In the genomic region with DNA sequence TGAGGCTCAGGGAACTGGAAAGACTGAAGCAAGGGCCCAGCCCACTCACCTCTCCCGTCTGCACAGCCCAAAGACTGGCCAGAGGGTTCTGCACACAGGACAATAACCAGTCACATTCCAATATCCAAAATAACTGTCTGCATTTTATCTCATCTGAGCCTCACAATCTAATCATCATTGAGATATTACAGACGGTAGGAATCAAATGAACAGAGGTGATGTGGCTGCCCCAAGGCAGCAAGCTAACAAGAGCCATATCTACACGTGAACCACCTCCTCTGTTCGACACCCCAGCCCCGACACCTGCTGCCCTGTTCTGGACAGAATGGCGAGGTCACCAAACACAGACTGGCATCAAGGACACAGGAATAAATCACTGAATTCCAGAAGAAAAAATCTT, we compare ENCODE assay signal across 27 cellular contexts.
DNase-seq lines count a peak whose midpoint lies in the region; ATAC-seq and TF ChIP-seq lines count a peak whose summit lies in the region.
"Had no signal": no experiment of that assay in that cellular context is flagged by ENCODE, and none has a peak within 500 bp of the region (broad histone marks: within the 10 kb centered on the region; RNA-seq: fewer than 3 reads in every experiment).

No MANE protein-coding gene starts in this region.

- H3K36me3 ChIP-seq in endodermal cell (ENCODE audit: control insufficient read depth, insufficient read depth, low read length): no peaks in the 10 kb centered on the region
- H3K36me3 ChIP-seq in neural cell (ENCODE audit: insufficient read depth, low read length): no peaks in the 10 kb centered on the region
- no peaks in the 10 kb centered on the region for H3K36me3 ChIP-seq in hepatocyte (replicated peaks; ENCODE audit: insufficient read depth, low read depth)
- H3K36me3 ChIP-seq: adrenal gland, pancreas, tibial artery had no signal

- no peak overlapping the region for H2AFZ ChIP-seq in neural cell (ENCODE audit: low read depth, low read length)
- no peak overlapping the region for H2AFZ ChIP-seq in hepatocyte

- H3K9me3 Mint-ChIP-seq in endodermal cell: peaks cover 2% of the 10 kb centered on the region
- H3K9me3 Mint-ChIP-seq in activated T-cell treated with anti-CD3 and anti-CD28 coated beads, Interleukin-2, amount 50 U/mL, for 72 hours: no peaks in the 10 kb centered on the region

- no peak overlapping the region for H3K27ac Mint-ChIP-seq in endodermal cell
- H3K27ac Mint-ChIP-seq in activated T-cell treated with anti-CD3 and anti-CD28 coated beads, Interleukin-2, amount 50 U/mL, for 72 hours: no peak overlapping the region
- H3K27ac Mint-ChIP-seq: activated CD8-positive, alpha-beta T cell treated with anti-CD3 and anti-CD28 coated beads, Interleukin-2, amount 10 ng/mL, durations not matched to agents 7 days and 5 days; IgD-negative memory B cell had no signal

- WGBS in endodermal cell (ENCODE audit: insufficient coverage in 1 of 2, insufficient read length in 1 of 2), 2 experiments: 91 to 100% methylated on average over 2 to 6 of the region's 6 CpGs
- WGBS in hepatocyte (ENCODE audit: low lambda C conversion rate, missing lambda C conversion rate): 65% methylated on average over 6 of the region's 6 CpGs

- no peaks in the 10 kb centered on the region for H3K27me3 Mint-ChIP-seq in endodermal cell (ENCODE audit: insufficient read depth)
- no peaks in the 10 kb centered on the region for H3K27me3 Mint-ChIP-seq in activated T-cell treated with anti-CD3 and anti-CD28 coated beads, Interleukin-2, amount 50 U/mL, for 72 hours (ENCODE audit: low read depth)
- H3K27me3 Mint-ChIP-seq: IgD-negative memory B cell had no signal

- H3K9me2 ChIP-seq in neural cell (ENCODE audit: insufficient read depth, low read length): no peaks in the 10 kb centered on the region
- no peaks in the 10 kb centered on the region for H3K9me2 ChIP-seq in hepatocyte (replicated peaks; ENCODE audit: insufficient read depth)

- no peak overlapping the region for H3K27ac ChIP-seq in endodermal cell (ENCODE audit: low read depth, low read length)
- peak overlapping the region; percentile 72 for H3K27ac ChIP-seq in neural cell (ENCODE audit: low read length)
- no peak overlapping the region for H3K27ac ChIP-seq in hepatocyte
- H3K27ac ChIP-seq: 22Rv1, adrenal gland, pancreas had no signal

- TF ChIP-seq RAD21 in neural cell (conservative IDR thresholded peaks at IDR 0.05): no peak

- H3K4me3 ChIP-seq in endodermal cell (ENCODE audit: low read length) (no peak overlapping the region), neural cell (ENCODE audit: low read length) (no peak overlapping the region), hepatocyte (no peak overlapping the region)
- H3K4me3 ChIP-seq: adrenal gland, pancreas, tibial artery had no signal

- H3F3A ChIP-seq in neural cell (ENCODE audit: insufficient read depth, low read length, poor library complexity, severe bottlenecking): no peaks in the 10 kb centered on the region

- H3K27me3 ChIP-seq in endodermal cell (ENCODE audit: control insufficient read depth, insufficient read depth, low read length, poor library complexity, severe bottlenecking): no peaks in the 10 kb centered on the region
- H3K27me3 ChIP-seq in neural cell (ENCODE audit: insufficient read depth, low read depth, low read length): no peaks in the 10 kb centered on the region
- H3K27me3 ChIP-seq in hepatocyte: no peaks in the 10 kb centered on the region
- H3K27me3 ChIP-seq: adrenal gland, pancreas, tibial artery had no signal

- H3K9ac ChIP-seq in endodermal cell (ENCODE audit: extremely low read depth, low read length, poor library complexity, severe bottlenecking): no peak overlapping the region
- H3K9ac ChIP-seq in neural cell (ENCODE audit: low read length): no peak overlapping the region

- H3K4me3 Mint-ChIP-seq in endodermal cell: no peak overlapping the region
- no peak overlapping the region for H3K4me3 Mint-ChIP-seq in activated T-cell treated with anti-CD3 and anti-CD28 coated beads, Interleukin-2, amount 50 U/mL, for 72 hours
- H3K4me3 Mint-ChIP-seq: activated CD8-positive, alpha-beta T cell treated with anti-CD3 and anti-CD28 coated beads, Interleukin-2, amount 10 ng/mL, durations not matched to agents 7 days and 5 days; IgD-negative memory B cell had no signal

- peaks cover 5% of the 10 kb centered on the region for H4K20me1 ChIP-seq in neural cell (ENCODE audit: insufficient read depth)
- H4K20me1 ChIP-seq in hepatocyte (ENCODE audit: insufficient read depth, poor library complexity, severe bottlenecking): peaks cover 14% of the 10 kb centered on the region

- no peak for ATAC-seq in activated T-cell treated with anti-CD3 and anti-CD28 coated beads, Interleukin-2, amount 50 U/mL, for 72 hours (replicated peaks in 1 of 2)
- no peak for ATAC-seq in left lobe of liver
- ATAC-seq: activated CD8-positive, alpha-beta T cell treated with anti-CD3 and anti-CD28 coated beads, Interleukin-2, amount 10 ng/mL, durations not matched to agents 7 days and 5 days; stimulated activated naive CD8-positive, alpha-beta T cell treated with anti-CD3 and anti-CD28 coated beads, Interleukin-15, Interleukin-2, amounts not matched to agents 100 U/mL and 50 U/mL, for 24 hours had no signal

- H3K4me1 Mint-ChIP-seq in endodermal cell: peaks cover 15% of the 10 kb centered on the region
- H3K4me1 Mint-ChIP-seq in activated T-cell treated with anti-CD3 and anti-CD28 coated beads, Interleukin-2, amount 50 U/mL, for 72 hours (ENCODE audit: low read depth): peaks cover 21% of the 10 kb centered on the region

- TF ChIP-seq CTCF in endodermal cell (conservative IDR thresholded peaks at IDR 0.05) (no peak), neural cell (IDR thresholded peaks at IDR 0.05; ENCODE audit: poor library complexity, severe bottlenecking) (no peak), hepatocyte (IDR thresholded peaks at IDR 0.05; ENCODE audit: poor library complexity) (no peak)

- no peak overlapping the region for H3K4me2 ChIP-seq in neural cell (ENCODE audit: low read length)
- no peak overlapping the region for H3K4me2 ChIP-seq in hepatocyte

- no peaks in the 10 kb centered on the region for H3K36me3 Mint-ChIP-seq in endodermal cell (ENCODE audit: low read depth)
- no peaks in the 10 kb centered on the region for H3K36me3 Mint-ChIP-seq in activated T-cell treated with anti-CD3 and anti-CD28 coated beads, Interleukin-2, amount 50 U/mL, for 72 hours (ENCODE audit: insufficient read depth in 2 of 2)
- H3K36me3 Mint-ChIP-seq: IgD-negative memory B cell had no signal

- DNase-seq in activated CD8-positive, alpha-beta memory T cell treated with anti-CD3 and anti-CD28 coated beads for 24 hours: peak; percentile 47
- no peak for DNase-seq in activated CD8-positive, alpha-beta memory T cell treated with anti-CD3 and anti-CD28 coated beads, Interleukin-2, amount 50 U/mL, for 4 hours
- DNase-seq in endodermal cell: peak; percentile 14
- no peak for DNase-seq in activated T-cell treated with anti-CD3 and anti-CD28 coated beads, Interleukin-2, amount 50 U/mL, for 72 hours
- no peak for DNase-seq in DMS79 (lab: John Stamatoyannopoulos, UW)
- DNase-seq in left lobe of liver (ENCODE audit: low spot score): no peak
- DNase-seq in hepatocyte (ENCODE audit: low spot score): no peak
- DNase-seq: activated CD8-positive, alpha-beta T cell treated with anti-CD3 and anti-CD28 coated beads, Interleukin-2, amount 10 ng/mL, durations not matched to agents 7 days and 5 days; activated naive CD4-positive, alpha-beta T cell; activated T-cell treated with anti-CD3 and anti-CD28 coated beads, Interleukin-2, amount 50 U/mL, for 1 hour; AML-193; cortex of kidney; DMS153; GDM1; GOT3; kidney glomerular epithelial cell; NCI-H2081; NCI-H345; pancreas; right cardiac atrium; Right ventricle myocardium superior; stimulated activated naive CD8-positive, alpha-beta T cell treated with anti-CD3 and anti-CD28 coated beads, Interleukin-15, Interleukin-2, amounts not matched to agents 100 U/mL and 50 U/mL, for 24 hours; tibial artery had no signal

- H3K9me3 ChIP-seq in endodermal cell (ENCODE audit: control insufficient read depth, low read length) (peaks cover 9% of the 10 kb centered on the region), neural cell (ENCODE audit: low read length) (no peaks in the 10 kb centered on the region), hepatocyte (ENCODE audit: low read depth) (no peaks in the 10 kb centered on the region)
- H3K9me3 ChIP-seq: adrenal gland, pancreas, tibial artery had no signal

- peaks cover 3% of the 10 kb centered on the region for H3K4me1 ChIP-seq in endodermal cell (ENCODE audit: control insufficient read depth, insufficient read depth, low read length)
- peaks cover 8% of the 10 kb centered on the region for H3K4me1 ChIP-seq in hepatocyte (ENCODE audit: insufficient read depth)
- H3K4me1 ChIP-seq: adrenal gland had no signal

- no peak for TF ChIP-seq EP300 in neural cell (conservative IDR thresholded peaks at IDR 0.05; ENCODE audit: poor library complexity, severe bottlenecking)

- H3K79me2 ChIP-seq in neural cell (replicated peaks; ENCODE audit: insufficient read depth, low read length) (peaks cover 63% of the 10 kb centered on the region), hepatocyte (peaks cover 86% of the 10 kb centered on the region)

TF ChIP-seq in neural cell, 6 proteins besides CTCF, POLR2A, EP300 and RAD21 (continues in another document):
- TF ChIP-seq POLR2AphosphoS5 (IDR thresholded peaks at IDR 0.05): no peak
- TF ChIP-seq, protein P1, sequence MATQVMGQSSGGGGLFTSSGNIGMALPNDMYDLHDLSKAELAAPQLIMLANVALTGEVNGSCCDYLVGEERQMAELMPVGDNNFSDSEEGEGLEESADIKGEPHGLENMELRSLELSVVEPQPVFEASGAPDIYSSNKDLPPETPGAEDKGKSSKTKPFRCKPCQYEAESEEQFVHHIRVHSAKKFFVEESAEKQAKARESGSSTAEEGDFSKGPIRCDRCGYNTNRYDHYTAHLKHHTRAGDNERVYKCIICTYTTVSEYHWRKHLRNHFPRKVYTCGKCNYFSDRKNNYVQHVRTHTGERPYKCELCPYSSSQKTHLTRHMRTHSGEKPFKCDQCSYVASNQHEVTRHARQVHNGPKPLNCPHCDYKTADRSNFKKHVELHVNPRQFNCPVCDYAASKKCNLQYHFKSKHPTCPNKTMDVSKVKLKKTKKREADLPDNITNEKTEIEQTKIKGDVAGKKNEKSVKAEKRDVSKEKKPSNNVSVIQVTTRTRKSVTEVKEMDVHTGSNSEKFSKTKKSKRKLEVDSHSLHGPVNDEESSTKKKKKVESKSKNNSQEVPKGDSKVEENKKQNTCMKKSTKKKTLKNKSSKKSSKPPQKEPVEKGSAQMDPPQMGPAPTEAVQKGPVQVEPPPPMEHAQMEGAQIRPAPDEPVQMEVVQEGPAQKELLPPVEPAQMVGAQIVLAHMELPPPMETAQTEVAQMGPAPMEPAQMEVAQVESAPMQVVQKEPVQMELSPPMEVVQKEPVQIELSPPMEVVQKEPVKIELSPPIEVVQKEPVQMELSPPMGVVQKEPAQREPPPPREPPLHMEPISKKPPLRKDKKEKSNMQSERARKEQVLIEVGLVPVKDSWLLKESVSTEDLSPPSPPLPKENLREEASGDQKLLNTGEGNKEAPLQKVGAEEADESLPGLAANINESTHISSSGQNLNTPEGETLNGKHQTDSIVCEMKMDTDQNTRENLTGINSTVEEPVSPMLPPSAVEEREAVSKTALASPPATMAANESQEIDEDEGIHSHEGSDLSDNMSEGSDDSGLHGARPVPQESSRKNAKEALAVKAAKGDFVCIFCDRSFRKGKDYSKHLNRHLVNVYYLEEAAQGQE (IDR thresholded peaks at IDR 0.05; ENCODE audit: borderline replicate concordance): no peak

Comparison
In these comparisons a context has a peak if more than half of its experiments do, and no peak if none do; other contexts are left out.
1. DNase-seq: peak in activated CD8-positive, alpha-beta memory T cell treated with anti-CD3 and anti-CD28 coated beads for 24 hours (single experiment) and endodermal cell (single experiment); none in activated CD8-positive, alpha-beta memory T cell treated with anti-CD3 and anti-CD28 coated beads, Interleukin-2, amount 50 U/mL, for 4 hours (single experiment), activated T-cell treated with anti-CD3 and anti-CD28 coated beads, Interleukin-2, amount 50 U/mL, for 72 hours (0 of 2), DMS79 (single experiment), left lobe of liver (single experiment) and hepatocyte (single experiment).